27 cellular contexts compared by ENCODE assay signal in the genomic region with DNA sequence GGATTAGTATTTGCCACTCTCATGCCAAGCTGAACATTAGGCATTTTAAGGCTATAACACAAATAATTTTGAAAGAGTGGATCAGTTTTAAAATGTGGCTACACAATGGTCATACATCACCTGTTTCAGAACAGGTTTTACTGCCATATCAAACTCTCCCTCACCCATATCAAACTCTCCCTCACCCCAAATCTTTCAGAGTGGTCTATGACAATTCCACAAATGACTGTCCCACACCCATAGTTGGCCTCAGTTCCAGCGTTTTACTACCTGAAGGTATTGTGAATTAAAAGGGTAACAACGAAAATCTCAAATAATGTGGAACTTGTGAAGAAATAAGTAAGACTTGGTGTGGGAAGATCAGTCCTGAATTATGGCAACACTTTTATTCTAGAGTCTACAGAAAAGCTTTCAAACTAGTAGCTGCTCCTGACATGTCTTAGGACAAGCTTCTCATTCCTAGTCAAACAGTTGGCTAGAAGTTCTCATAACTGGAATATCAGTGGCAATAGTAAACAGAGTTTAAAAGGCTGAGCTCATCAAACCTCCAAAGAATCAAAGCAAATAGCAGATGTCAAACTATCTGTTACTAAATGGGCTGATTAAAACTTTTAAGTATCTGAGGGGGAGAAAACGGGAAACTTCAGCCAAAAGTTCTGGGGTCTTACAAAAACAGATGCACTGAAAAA.
"Had no signal": no experiment of that assay in that cellular context is flagged by ENCODE, and none has a peak within 500 bp of the region (broad histone marks: within the 10 kb centered on the region; RNA-seq: fewer than 3 reads in every experiment).

No MANE protein-coding gene starts in this region.

- H3K27ac Mint-ChIP-seq: activated naive CD4-positive, alpha-beta T cell treated with anti-CD3 and anti-CD28 coated beads, Interleukin-2, amount 50 U/mL, for 24 hours; nephron; T-cell; WTC11 had no signal

- DNase-seq: activated CD4-positive, alpha-beta T cell treated with anti-CD3 and anti-CD28 coated beads for 4 hours; activated effector memory CD4-positive, alpha-beta T cell treated with anti-CD3 and anti-CD28 coated beads, Interleukin-2, amount 50 U/mL, for 16 hours; adrenal gland; brain microvascular endothelial cell; central memory CD4-positive, alpha-beta T cell; dermis blood vessel endothelial cell; effector CD8-positive, alpha-beta T cell; foreskin melanocyte; kidney glomerular epithelial cell; left lung; ovary; SJCRH30; spleen; stimulated activated CD4-positive, alpha-beta T cell treated with anti-CD3 and anti-CD28 coated beads, Interleukin-4, amount 100 ng/mL, for 1 hour; stimulated activated naive CD4-positive, alpha-beta T cell treated with Interleukin-2 at 50 U/mL for 16 hours; substantia nigra; T-cell; T1000; thyroid gland had no signal

- H3K4me1 Mint-ChIP-seq: WTC11 had no signal

- H3K9me3 ChIP-seq: adrenal gland, ascending aorta, left lung, neutrophil, ovary, prostate gland, SJCRH30, spleen, thyroid gland had no signal

- H3K27me3 ChIP-seq: adrenal gland, ascending aorta, brain microvascular endothelial cell, hepatocyte, left lung, neutrophil, ovary, SJCRH30, spleen, thyroid gland had no signal

- H3K4me2 ChIP-seq: hepatocyte had no signal

- H3K4me3 Mint-ChIP-seq: activated naive CD4-positive, alpha-beta T cell treated with anti-CD3 and anti-CD28 coated beads, Interleukin-2, amount 50 U/mL, for 24 hours; nephron; T-cell; WTC11 had no signal

- H3K4me3 ChIP-seq: adrenal gland, ascending aorta, hepatocyte, left lung, lung, ovary, prostate gland, SJCRH30, spleen, thyroid gland had no signal

- H3K9me3 Mint-ChIP-seq: activated naive CD4-positive, alpha-beta T cell treated with anti-CD3 and anti-CD28 coated beads, Interleukin-2, amount 50 U/mL, for 24 hours; nephron; T-cell; WTC11 had no signal

- ATAC-seq: left lung, T-cell, WTC11 had no signal

- H3K4me1 ChIP-seq: ascending aorta, prostate gland had no signal

- H2AFZ ChIP-seq: hepatocyte had no signal

- H3K27ac ChIP-seq: adrenal gland, ascending aorta, brain microvascular endothelial cell, hepatocyte, left lung, neutrophil, ovary, prostate gland, SJCRH30, spleen, thyroid gland had no signal

- H3K79me2 ChIP-seq: hepatocyte had no signal

- H3K27me3 Mint-ChIP-seq: activated naive CD4-positive, alpha-beta T cell treated with anti-CD3 and anti-CD28 coated beads, Interleukin-2, amount 50 U/mL, for 24 hours; T-cell had no signal

- H3K36me3 ChIP-seq: adrenal gland, ovary, prostate gland had no signal
